1 cellular context compared by ENCODE assay signal in the genomic region with DNA sequence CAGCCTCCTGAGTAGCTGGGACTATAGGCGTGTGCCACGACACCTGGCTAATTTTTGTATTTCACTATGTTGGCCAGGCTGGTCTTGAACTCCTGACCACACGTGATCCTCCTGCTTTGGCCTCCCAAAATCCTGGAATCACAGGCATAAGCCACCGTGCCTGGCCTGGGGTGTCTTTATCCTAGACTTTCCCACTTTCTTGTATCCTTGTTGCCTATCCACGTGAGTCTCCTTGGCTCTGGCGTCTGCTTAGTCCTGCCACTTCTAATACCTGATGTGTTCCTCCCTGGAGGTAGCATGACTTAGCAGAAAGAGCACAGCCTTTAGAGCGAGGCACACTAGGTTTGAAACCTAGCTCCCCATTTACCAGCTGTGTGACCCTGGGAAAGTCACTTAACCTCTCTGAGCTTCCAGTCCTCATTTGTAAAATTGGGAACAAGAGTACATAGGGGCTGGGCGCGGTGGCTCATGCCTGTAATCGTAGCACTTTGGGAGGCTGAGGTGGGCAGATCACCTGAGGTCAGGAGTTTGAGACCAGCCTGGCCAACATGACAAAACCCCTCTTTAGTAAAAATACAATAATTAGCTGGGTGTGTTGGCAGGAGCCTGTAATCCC.
A peak's percentile ranks its signal among the peaks of the same experiment; 100 is the strongest.
TF ChIP-seq lines count a peak whose summit lies in the region.

No MANE protein-coding gene starts in this region.

TF ChIP-seq in K562, 482 proteins besides CTCF, POLR2A, EP300 and RAD21 (continued from another document):
- TF ChIP-seq ZBTB49 (CRISPR knock-in tag; IDR thresholded peaks at IDR 0.05; ENCODE audit: borderline replicate concordance): no peak
- TF ChIP-seq BACH1 (tag; IDR thresholded peaks at IDR 0.05): no peak
- no peak for TF ChIP-seq ZFP91 (CRISPR knock-in tag; IDR thresholded peaks at IDR 0.05)
- TF ChIP-seq VEZF1 (CRISPR knock-in tag; IDR thresholded peaks at IDR 0.05): no peak
- TF ChIP-seq ATF6 (CRISPR knock-in tag; IDR thresholded peaks at IDR 0.05): no peak
- TF ChIP-seq HDAC2 (IDR thresholded peaks at IDR 0.05): 0 out of 2 replicates have a peak, but pooled peaks have one; percentile 25
- no peak for TF ChIP-seq DNMT1 (IDR thresholded peaks at IDR 0.05)
- TF ChIP-seq USF2 (CRISPR knock-in tag; IDR thresholded peaks at IDR 0.05): 0 out of 2 replicates have a peak, but pooled peaks have one; percentile 11
